15 cellular contexts compared by ENCODE assay signal in the genomic region with DNA sequence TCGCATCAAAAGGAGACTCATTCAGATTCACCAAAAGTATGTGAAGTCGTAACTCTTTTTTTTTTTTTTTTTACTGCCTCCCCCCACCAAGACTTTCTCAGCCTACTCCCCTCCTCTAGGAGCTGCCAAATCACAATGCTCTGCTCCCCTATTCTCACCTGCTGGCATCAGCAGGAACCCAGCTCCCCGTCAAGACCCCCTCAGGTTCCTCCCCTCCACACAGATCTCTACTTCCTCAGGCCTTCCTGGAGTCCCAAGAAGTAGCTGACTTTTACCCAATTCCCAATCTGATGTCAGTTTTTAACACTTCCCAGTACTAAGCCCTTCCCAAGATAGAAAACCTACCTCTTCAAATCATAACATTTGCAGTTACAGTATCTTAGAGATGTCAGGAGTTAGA.
"Had no signal": no experiment of that assay in that cellular context is flagged by ENCODE, and none has a peak within 500 bp of the region (broad histone marks: within the 10 kb centered on the region; RNA-seq: fewer than 3 reads in every experiment).

No MANE protein-coding gene starts in this region.

- H3K27ac Mint-ChIP-seq: activated naive CD4-positive, alpha-beta T cell treated with anti-CD3 and anti-CD28 coated beads for 36 hours had no signal

- H3K9me3 ChIP-seq: adrenal gland, gastrocnemius medialis, heart right ventricle, pancreas, stomach had no signal

- H3K4me3 ChIP-seq: adrenal gland, coronary artery, gastrocnemius medialis, heart right ventricle, pancreas, stomach had no signal

- H3K4me3 Mint-ChIP-seq: activated naive CD4-positive, alpha-beta T cell treated with anti-CD3 and anti-CD28 coated beads for 36 hours; T-helper 17 cell had no signal

- H3K27me3 ChIP-seq: adrenal gland, gastrocnemius medialis, heart right ventricle, pancreas, stomach had no signal

- DNase-seq: activated CD4-positive, alpha-beta T cell treated with anti-CD3 and anti-CD28 coated beads, Interleukin-2, amount 50 U/mL, for 48 hours; activated CD4-positive, CD25-positive, alpha-beta regulatory T cell; activated CD8-positive, alpha-beta memory T cell treated with anti-CD3 and anti-CD28 coated beads, Interleukin-2, amount 50 U/mL, for 48 hours; activated naive CD4-positive, alpha-beta T cell treated with anti-CD3 and anti-CD28 coated beads for 36 hours; adrenal gland; caudate nucleus; effector CD8-positive, alpha-beta T cell; gastrocnemius medialis; heart right ventricle; pancreas; stimulated activated CD4-positive, alpha-beta T cell treated with anti-CD3 and anti-CD28 coated beads, Interleukin-2, amount 100 ng/mL, for 48 hours; stomach; T-helper 17 cell had no signal

- H3K9me3 Mint-ChIP-seq: activated naive CD4-positive, alpha-beta T cell treated with anti-CD3 and anti-CD28 coated beads for 36 hours had no signal

- H3K36me3 ChIP-seq: adrenal gland, gastrocnemius medialis, heart right ventricle, pancreas, stomach had no signal

- FAIRE-seq: islet of Langerhans, pancreas had no signal

- ATAC-seq: gastrocnemius medialis, heart right ventricle, pancreas, T-helper 17 cell had no signal

- H3K27ac ChIP-seq: coronary artery had no signal
